Comparison of ENCODE assay signal across 8 cellular contexts in genomic region chr1:182143154-182143657, GRCh38.
A peak's percentile ranks its signal among the peaks of the same experiment; 100 is the strongest.
DNase-seq lines count a peak whose midpoint lies in the region; ATAC-seq and TF ChIP-seq lines count a peak whose summit lies in the region.

No MANE protein-coding gene starts in this region.

- 5% methylated on average over 11 of the region's 11 CpGs for WGBS in right lobe of liver (ENCODE audit: insufficient coverage, low coverage, low lambda C conversion rate, missing lambda C conversion rate)

- no peak overlapping the region for H3K4me3 ChIP-seq in right lobe of liver

- peaks cover 47% of the 10 kb centered on the region for H3K4me1 Mint-ChIP-seq in Calu3 (ENCODE audit: low read depth, unreplicated experiment)
- peaks cover 47% of the 10 kb centered on the region for H3K4me1 Mint-ChIP-seq in dendritic cell treated with granulocyte-macrophage colony-stimulating factor and Interleukin-4, amounts not matched to agents 40 ng/mL and 50 ng/mL, for 4 days (ENCODE audit: low read depth)

- BruUV-seq in Calu3 (replicated peaks; lab: Mats Ljungman, UMichigan): no TSS peak

- peaks cover 0 to 10% (median 0%) of the 10 kb centered on the region in 4 donors for H3K4me1 ChIP-seq in right lobe of liver

- H3K4me3 Mint-ChIP-seq in Calu3 (ENCODE audit: low read depth, unreplicated experiment): no peak overlapping the region
- H3K4me3 Mint-ChIP-seq in dendritic cell treated with granulocyte-macrophage colony-stimulating factor and Interleukin-4, amounts not matched to agents 40 ng/mL and 50 ng/mL, for 4 days: peak overlapping the region; percentile 39

- H3K27ac ChIP-seq in right lobe of liver: peak overlapping the region; percentile 71 to 80 (median 72)

- H3K9me3 ChIP-seq in right lobe of liver: no peaks in the 10 kb centered on the region

- H3K27me3 ChIP-seq in right lobe of liver: no peaks in the 10 kb centered on the region

- H3K36me3 ChIP-seq in right lobe of liver: no peaks in the 10 kb centered on the region

- H3K9me3 Mint-ChIP-seq in Calu3 (ENCODE audit: low read depth, unreplicated experiment): no peaks in the 10 kb centered on the region
- no peaks in the 10 kb centered on the region for H3K9me3 Mint-ChIP-seq in dendritic cell treated with granulocyte-macrophage colony-stimulating factor and Interleukin-4, amounts not matched to agents 40 ng/mL and 50 ng/mL, for 4 days

- no peaks in the 10 kb centered on the region for H3K36me3 Mint-ChIP-seq in Calu3 (ENCODE audit: insufficient read depth, unreplicated experiment)
- H3K36me3 Mint-ChIP-seq in dendritic cell treated with granulocyte-macrophage colony-stimulating factor and Interleukin-4, amounts not matched to agents 40 ng/mL and 50 ng/mL, for 4 days (ENCODE audit: low read depth): no peaks in the 10 kb centered on the region

- CTCF ChIA-PET in Calu3 (lab: Charles Lee): interaction anchor here (0.5 to 2.7 kb wide), 24 partner anchors 10 to 507 kb away, joined by 3 to 37 read pairs (median 5); partner anchors contain the start of gene GLUL

- no peak overlapping the region for H3K27ac Mint-ChIP-seq in Calu3 (ENCODE audit: unreplicated experiment)
- peak overlapping the region; percentile 98 for H3K27ac Mint-ChIP-seq in dendritic cell treated with granulocyte-macrophage colony-stimulating factor and Interleukin-4, amounts not matched to agents 40 ng/mL and 50 ng/mL, for 4 days

- TF ChIP-seq CTCF in Calu3 (IDR thresholded peaks at IDR 0.05; ENCODE audit: unreplicated experiment): peak; percentile 93
- peak; percentile 92 to 98 (median 94) for TF ChIP-seq CTCF in right lobe of liver (IDR thresholded peaks at IDR 0.05)

- peak; percentile 36 for ATAC-seq in HG03354 (IDR thresholded peaks at IDR 0.05; ENCODE audit: poor library complexity, severe bottlenecking, unreplicated experiment)
- peak; percentile 81 to 88 (median 84) for ATAC-seq in right lobe of liver
- no peak for ATAC-seq in GM21825 (IDR thresholded peaks at IDR 0.05; ENCODE audit: unreplicated experiment)

- H3K27me3 Mint-ChIP-seq in Calu3 (ENCODE audit: unreplicated experiment): no peaks in the 10 kb centered on the region
- H3K27me3 Mint-ChIP-seq in dendritic cell treated with granulocyte-macrophage colony-stimulating factor and Interleukin-4, amounts not matched to agents 40 ng/mL and 50 ng/mL, for 4 days: no peaks in the 10 kb centered on the region

- intact Hi-C loops in Calu3 (cut with micrococcal nuclease; ENCODE audit: unreplicated experiment): loop anchor here (1.0 to 5.0 kb wide), 6 partner anchors 41 to 253 kb away; no protein-coding TSS in a partner anchor
- intact Hi-C loops in dendritic cell treated with granulocyte-macrophage colony-stimulating factor and Interleukin-4, amounts not matched to agents 40 ng/mL and 50 ng/mL, for 4 days (cut with micrococcal nuclease): loop anchor here (1.0 kb wide), 2 partner anchors 58 to 253 kb away; no protein-coding TSS in a partner anchor
- intact Hi-C loops in right lobe of liver (cut with DNase I): loop anchor here (5.0 to 10.0 kb wide), 3 partner anchors 56 to 252 kb away; partner anchors contain the start of gene GLUL (in 2 of the 2)

- TF ChIP-seq POLR2A in right lobe of liver (IDR thresholded peaks at IDR 0.05): no peak

- DNase-seq in Calu3: peak; percentile 96
- peak; percentile 96 for DNase-seq in NCI-H526 treated with DMSO at 0.1 percent for 48 hours (lab: John Stamatoyannopoulos, UW)
- DNase-seq in activated CD4-positive, alpha-beta T cell treated with anti-CD3 and anti-CD28 coated beads, Interleukin-2, amount 50 U/mL, for 4 hours: peak; percentile 85 to 90
- DNase-seq in right lobe of liver: peak; percentile 90 to 93 (median 91)
- DNase-seq in stimulated activated CD4-positive, alpha-beta T cell treated with anti-CD3 and anti-CD28 coated beads, Interleukin-2, amount 100 ng/mL, for 4 hours (ENCODE audit: low read depth): peak; percentile 80
